28 cellular contexts compared by ENCODE assay signal in genomic region chr1:15244813-15245212, GRCh38. TPM values are rescaled to one million over a fixed set of nuclear protein-coding genes. Genes with fewer than 3 reads are reported as not detected.
A peak's percentile ranks its signal among the peaks of the same experiment; 100 is the strongest.
DNase-seq lines count a peak whose midpoint lies in the region; ATAC-seq and TF ChIP-seq lines count a peak whose summit lies in the region.
"Had no signal": no experiment of that assay in that cellular context is flagged by ENCODE, and none has a peak within 500 bp of the region (broad histone marks: within the 10 kb centered on the region; RNA-seq: fewer than 3 reads in every experiment).

No MANE protein-coding gene starts in this region.

- no peak overlapping the region for H3K27ac ChIP-seq in Karpas-422 (ENCODE audit: low read length)
- H3K27ac ChIP-seq: spleen, testis had no signal

- no peaks in the 10 kb centered on the region for H3K36me3 ChIP-seq in Karpas-422 (ENCODE audit: insufficient read depth, low read length)
- H3K36me3 ChIP-seq: spleen had no signal

- POLR2A ChIA-PET in WTC11 (lab: Charles Lee): no interaction called here

- H3K4me1 ChIP-seq in Karpas-422 (ENCODE audit: low read length): no peaks in the 10 kb centered on the region

- no peaks in the 10 kb centered on the region for H3K36me3 Mint-ChIP-seq in WTC11
- no peaks in the 10 kb centered on the region for H3K36me3 Mint-ChIP-seq in natural killer cell treated with Interleukin-12 subunit alpha and Interleukin-12 subunit beta and Interleukin-15 and Interleukin-18, amount 100 ng/mL, for 72 hours

- peaks cover 7% of the 10 kb centered on the region; the same call in 1 of the 2 replicates for H3K27me3 Mint-ChIP-seq in WTC11 (ENCODE audit: low read depth)
- peaks cover 0 to 32% of the 10 kb centered on the region in 2 donors for H3K27me3 Mint-ChIP-seq in natural killer cell treated with Interleukin-12 subunit alpha and Interleukin-12 subunit beta and Interleukin-15 and Interleukin-18, amount 100 ng/mL, for 72 hours

- TF ChIP-seq CTCF in WTC11 (IDR thresholded peaks at IDR 0.05): no peak

- H3K4me2 ChIP-seq in Karpas-422 (ENCODE audit: low read depth, low read length, poor library complexity, severe bottlenecking): no peak overlapping the region

- CTCF ChIA-PET in WTC11 (lab: Charles Lee): interaction anchor here (0.5 to 1.7 kb wide), 4 partner anchors 9 to 93 kb away, joined by 3 to 5 read pairs (median 4); partner anchors contain the start of gene TMEM51

- peaks cover 41% of the 10 kb centered on the region for H3K4me1 Mint-ChIP-seq in WTC11
- H3K4me1 Mint-ChIP-seq in natural killer cell treated with Interleukin-12 subunit alpha and Interleukin-12 subunit beta and Interleukin-15 and Interleukin-18, amount 100 ng/mL, for 72 hours (ENCODE audit: low read depth in 2 of 2): peaks cover 46 to 47% of the 10 kb centered on the region in 2 donors

- no peaks in the 10 kb centered on the region for H3K9me2 ChIP-seq in Karpas-422 (replicated peaks; ENCODE audit: insufficient read depth, low read length)

- H4K20me1 ChIP-seq in Karpas-422 (ENCODE audit: insufficient read depth, low read depth, low read length): no peaks in the 10 kb centered on the region

- H3K4me3 ChIP-seq in Karpas-422 (ENCODE audit: low read length): no peak overlapping the region
- H3K4me3 ChIP-seq: spleen, testis had no signal

- ATAC-seq in WTC11 (peak; percentile 44), GM19463 (IDR thresholded peaks at IDR 0.05; ENCODE audit: unreplicated experiment) (no peak)
- ATAC-seq in natural killer cell treated with Interleukin-12 subunit alpha and Interleukin-12 subunit beta and Interleukin-15 and Interleukin-18, amount 100 ng/mL, for 72 hours: no peak
- ATAC-seq: activated naive CD8-positive, alpha-beta T cell treated with anti-CD3 and anti-CD28 coated beads, Interleukin-2, amount 50 U/mL, for 24 hours; left cardiac atrium; stimulated activated effector memory CD8-positive, alpha-beta T cell treated with anti-CD3 and anti-CD28 coated beads, Interleukin-12 subunit alpha, Interleukin-12 subunit beta, amount 100 ng/mL, for 72 hours had no signal

- no peaks in the 10 kb centered on the region for H3K27me3 ChIP-seq in Karpas-422 (ENCODE audit: low read length)
- H3K27me3 ChIP-seq: testis had no signal

- no peaks in the 10 kb centered on the region for H3K79me2 ChIP-seq in Karpas-422 (ENCODE audit: low read length)

- H3K9ac ChIP-seq in Karpas-422 (ENCODE audit: low read length): no peak overlapping the region

- no peaks in the 10 kb centered on the region for H3K9me3 Mint-ChIP-seq in WTC11
- no peaks in the 10 kb centered on the region for H3K9me3 Mint-ChIP-seq in natural killer cell treated with Interleukin-12 subunit alpha and Interleukin-12 subunit beta and Interleukin-15 and Interleukin-18, amount 100 ng/mL, for 72 hours
- H3K9me3 Mint-ChIP-seq: stimulated activated effector memory CD8-positive, alpha-beta T cell treated with anti-CD3 and anti-CD28 coated beads, Interleukin-12 subunit alpha, Interleukin-12 subunit beta, amount 100 ng/mL, for 72 hours had no signal

- no peak overlapping the region for H3K4me3 Mint-ChIP-seq in WTC11
- H3K4me3 Mint-ChIP-seq in natural killer cell treated with Interleukin-12 subunit alpha and Interleukin-12 subunit beta and Interleukin-15 and Interleukin-18, amount 100 ng/mL, for 72 hours: peak overlapping the region; percentile 8
- H3K4me3 Mint-ChIP-seq: activated naive CD8-positive, alpha-beta T cell treated with anti-CD3 and anti-CD28 coated beads, Interleukin-2, amount 50 U/mL, for 24 hours; CD4-positive, CD25-positive, alpha-beta regulatory T cell; stimulated activated effector memory CD8-positive, alpha-beta T cell treated with anti-CD3 and anti-CD28 coated beads, Interleukin-12 subunit alpha, Interleukin-12 subunit beta, amount 100 ng/mL, for 72 hours had no signal

- DNase-seq in CD1c-positive myeloid dendritic cell (ENCODE audit: extremely low spot score): peak; percentile 41
- DNase-seq in Karpas-422: peak; percentile 67
- no peak for DNase-seq in WTC11 (ENCODE audit: low spot score)
- DNase-seq in natural killer cell treated with Interleukin-12 subunit alpha and Interleukin-12 subunit beta and Interleukin-15 and Interleukin-18, amount 100 ng/mL, for 72 hours (ENCODE audit: low spot score): no peak
- no peak for DNase-seq in AG08396 (ENCODE audit: low spot score)
- no peak for DNase-seq in SIG-M5 (lab: John Stamatoyannopoulos, UW)
- no peak for DNase-seq in inferior parietal cortex (ENCODE audit: extremely low spot score)
- DNase-seq: activated CD4-positive, alpha-beta T cell treated with anti-CD3 and anti-CD28 coated beads, Interleukin-2, amount 50 U/mL, for 4 hours; activated CD4-positive, CD25-positive, alpha-beta regulatory T cell; activated effector memory CD4-positive, alpha-beta T cell treated with Interleukin-2 at 50 U/mL for 16 hours; activated naive CD8-positive, alpha-beta T cell treated with anti-CD3 and anti-CD28 coated beads, Interleukin-2, amount 50 U/mL, for 24 hours; CD4-positive, CD25-positive, alpha-beta regulatory T cell; cerebellar nuclear complex; EL; HCEC 1CT; left cardiac atrium; naive B cell; NCI-H1092; NCI-H1930; NCI-H69; retina; spleen; stimulated activated CD4-positive, alpha-beta T cell treated with anti-CD3 and anti-CD28 coated beads, Interleukin-2, amount 100 ng/mL, for 48 hours; T-helper 9 cell had no signal

- no peak overlapping the region for H2AFZ ChIP-seq in Karpas-422 (ENCODE audit: low read length)

- H3K9me3 ChIP-seq in Karpas-422 (ENCODE audit: low read length): no peaks in the 10 kb centered on the region
- H3K9me3 ChIP-seq: testis had no signal

- H3K27ac Mint-ChIP-seq in WTC11: no peak overlapping the region
- no peak overlapping the region for H3K27ac Mint-ChIP-seq in natural killer cell treated with Interleukin-12 subunit alpha and Interleukin-12 subunit beta and Interleukin-15 and Interleukin-18, amount 100 ng/mL, for 72 hours
- H3K27ac Mint-ChIP-seq: activated naive CD8-positive, alpha-beta T cell treated with anti-CD3 and anti-CD28 coated beads, Interleukin-2, amount 50 U/mL, for 24 hours; CD4-positive, CD25-positive, alpha-beta regulatory T cell; stimulated activated effector memory CD8-positive, alpha-beta T cell treated with anti-CD3 and anti-CD28 coated beads, Interleukin-12 subunit alpha, Interleukin-12 subunit beta, amount 100 ng/mL, for 72 hours had no signal

TF ChIP-seq in WTC11, 78 proteins besides CTCF, POLR2A, EP300 and RAD21 (continues in another document):
- TF ChIP-seq TEAD4 (CRISPR knock-in tag; IDR thresholded peaks at IDR 0.05) (no peak), E2F5 (CRISPR knock-in tag; IDR thresholded peaks at IDR 0.05) (no peak), ZNF512 (CRISPR knock-in tag; IDR thresholded peaks at IDR 0.05; ENCODE audit: borderline replicate concordance) (no peak), ZNF425 (CRISPR knock-in tag; conservative IDR thresholded peaks at IDR 0.05) (no peak), USF1 (CRISPR knock-in tag; IDR thresholded peaks at IDR 0.05) (peak; percentile 82)

RNA-seq across cellular contexts. Expression of gene FHAD1, which starts 2.2 kb away (rescaled TPM):
- total RNA-seq in Karpas-422 (2014; rRNA removed; shearing (Covaris generic); ENCODE audit: low replicate concordance): 0.45 and 1.2 TPM in 2 replicates
- 2.6 to 3.0 TPM (median 2.9 TPM) in 3 replicates for total RNA-seq in WTC11 (2021)
- total RNA-seq in natural killer cell treated with Interleukin-12 subunit alpha and Interleukin-12 subunit beta and Interleukin-15 and Interleukin-18, amount 100 ng/mL, for 72 hours: under 1 TPM in 1 of 2 donors, not detected in 1; 0.42 TPM
- total RNA-seq: CD4-positive, CD25-positive, alpha-beta regulatory T cell; osteocyte had no signal

Comparison
In these comparisons a context has a peak if more than half of its experiments do, and no peak if none do; other contexts are left out.
1. DNase-seq: peak in CD1c-positive myeloid dendritic cell (single experiment) and Karpas-422 (single experiment); none in WTC11 (single experiment), natural killer cell treated with Interleukin-12 subunit alpha and Interleukin-12 subunit beta and Interleukin-15 and Interleukin-18, amount 100 ng/mL, for 72 hours (single experiment), AG08396 (single experiment), SIG-M5 (single experiment) and inferior parietal cortex (single experiment).